In the genomic region with DNA sequence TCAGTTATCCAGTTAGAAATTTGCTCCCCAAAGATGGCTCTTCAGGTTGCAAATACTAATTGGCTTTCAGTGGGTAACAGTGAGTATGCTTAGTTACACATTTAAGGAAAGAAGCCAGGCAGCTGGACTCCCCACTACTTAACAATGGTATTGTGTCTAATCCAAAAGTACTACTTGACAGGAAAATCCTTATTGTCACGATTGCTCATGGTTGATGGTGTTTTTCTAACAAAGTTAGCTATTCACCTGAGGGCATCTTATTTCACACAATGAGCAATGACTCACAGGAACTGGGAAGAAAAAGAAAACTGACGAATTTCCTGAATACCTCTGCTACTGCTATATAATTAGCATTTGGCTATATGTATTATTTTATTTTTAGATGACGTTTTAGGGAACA, we compare ENCODE assay signal across 17 cellular contexts.
"Had no signal": no experiment of that assay in that cellular context is flagged by ENCODE, and none has a peak within 500 bp of the region (broad histone marks: within the 10 kb centered on the region; RNA-seq: fewer than 3 reads in every experiment).

No MANE protein-coding gene starts in this region.

- H3K27me3 Mint-ChIP-seq: stimulated activated naive CD8-positive, alpha-beta T cell treated with anti-CD3 and anti-CD28 coated beads, Interleukin-15, Interleukin-2, amounts not matched to agents 100 ng/mL and 50 ng/mL, for 24 hours had no signal

- H3K36me3 ChIP-seq: esophagus squamous epithelium, heart right ventricle, pancreas had no signal

- ATAC-seq: left ventricle myocardium superior, pancreas had no signal

- H3K9me3 ChIP-seq: esophagus squamous epithelium, pancreas had no signal

- H3K4me3 ChIP-seq: esophagus squamous epithelium, heart right ventricle, pancreas had no signal

- H3K9me3 Mint-ChIP-seq: activated T-helper 2 cell treated with anti-CD3 and anti-CD28 coated beads, Interferon-gamma antibody, Interleukin-2, Interleukin-4, amounts not matched to agents 10 μg/mL and 5 μg/mL and 100 μg/mL, durations not matched to agents 14 hours and 24 hours and 36 hours; endodermal cell; neural crest cell; stimulated activated naive CD8-positive, alpha-beta T cell treated with anti-CD3 and anti-CD28 coated beads, Interleukin-15, Interleukin-2, amounts not matched to agents 100 ng/mL and 50 ng/mL, for 24 hours had no signal

- H3K27ac ChIP-seq: esophagus squamous epithelium, pancreas had no signal

- H3K27me3 ChIP-seq: esophagus squamous epithelium, pancreas had no signal

- H3K4me1 Mint-ChIP-seq: endodermal cell, neural crest cell had no signal

- FAIRE-seq: islet of Langerhans, pancreas had no signal

- H3K4me1 ChIP-seq: esophagus squamous epithelium, pancreas had no signal

- DNase-seq: activated CD4-positive, alpha-beta T cell treated with anti-CD3 and anti-CD28 coated beads, Interleukin-2, amount 50 U/mL, for 1 hour; activated naive CD4-positive, alpha-beta T cell treated with anti-CD3 and anti-CD28 coated beads, Interleukin-2, amount 50 U/mL, for 16 hours; activated T-cell treated with anti-CD3 and anti-CD28 coated beads for 4 hours; cerebellar nuclear complex; endodermal cell; esophagus squamous epithelium; foreskin melanocyte; heart right ventricle; left ventricle myocardium superior; pancreas; retina; stimulated activated CD4-positive, alpha-beta T cell treated with anti-CD3 and anti-CD28 coated beads, Interleukin-15, amount 100 ng/mL, for 24 hours; stimulated activated CD4-positive, alpha-beta T cell treated with anti-CD3 and anti-CD28 coated beads, Interleukin-4, amount 100 ng/mL, for 24 hours had no signal

- H3K27ac Mint-ChIP-seq: activated T-helper 2 cell treated with anti-CD3 and anti-CD28 coated beads, Interferon-gamma antibody, Interleukin-2, Interleukin-4, amounts not matched to agents 10 μg/mL and 5 μg/mL and 100 μg/mL, durations not matched to agents 14 hours and 24 hours and 36 hours; endodermal cell; stimulated activated naive CD8-positive, alpha-beta T cell treated with anti-CD3 and anti-CD28 coated beads, Interleukin-15, Interleukin-2, amounts not matched to agents 100 ng/mL and 50 ng/mL, for 24 hours had no signal

- H3K4me3 Mint-ChIP-seq: endodermal cell; neural crest cell; stimulated activated naive CD8-positive, alpha-beta T cell treated with anti-CD3 and anti-CD28 coated beads, Interleukin-15, Interleukin-2, amounts not matched to agents 100 ng/mL and 50 ng/mL, for 24 hours had no signal
